ENCODE assay signal across 8 cellular contexts in genomic region chr17:29929544-29930398, GRCh38. TPM values are rescaled to one million over a fixed set of nuclear protein-coding genes. Genes with fewer than 3 reads are reported as not detected.
DNase-seq lines count a peak whose midpoint lies in the region; ATAC-seq and TF ChIP-seq lines count a peak whose summit lies in the region.

A gene with protein sequence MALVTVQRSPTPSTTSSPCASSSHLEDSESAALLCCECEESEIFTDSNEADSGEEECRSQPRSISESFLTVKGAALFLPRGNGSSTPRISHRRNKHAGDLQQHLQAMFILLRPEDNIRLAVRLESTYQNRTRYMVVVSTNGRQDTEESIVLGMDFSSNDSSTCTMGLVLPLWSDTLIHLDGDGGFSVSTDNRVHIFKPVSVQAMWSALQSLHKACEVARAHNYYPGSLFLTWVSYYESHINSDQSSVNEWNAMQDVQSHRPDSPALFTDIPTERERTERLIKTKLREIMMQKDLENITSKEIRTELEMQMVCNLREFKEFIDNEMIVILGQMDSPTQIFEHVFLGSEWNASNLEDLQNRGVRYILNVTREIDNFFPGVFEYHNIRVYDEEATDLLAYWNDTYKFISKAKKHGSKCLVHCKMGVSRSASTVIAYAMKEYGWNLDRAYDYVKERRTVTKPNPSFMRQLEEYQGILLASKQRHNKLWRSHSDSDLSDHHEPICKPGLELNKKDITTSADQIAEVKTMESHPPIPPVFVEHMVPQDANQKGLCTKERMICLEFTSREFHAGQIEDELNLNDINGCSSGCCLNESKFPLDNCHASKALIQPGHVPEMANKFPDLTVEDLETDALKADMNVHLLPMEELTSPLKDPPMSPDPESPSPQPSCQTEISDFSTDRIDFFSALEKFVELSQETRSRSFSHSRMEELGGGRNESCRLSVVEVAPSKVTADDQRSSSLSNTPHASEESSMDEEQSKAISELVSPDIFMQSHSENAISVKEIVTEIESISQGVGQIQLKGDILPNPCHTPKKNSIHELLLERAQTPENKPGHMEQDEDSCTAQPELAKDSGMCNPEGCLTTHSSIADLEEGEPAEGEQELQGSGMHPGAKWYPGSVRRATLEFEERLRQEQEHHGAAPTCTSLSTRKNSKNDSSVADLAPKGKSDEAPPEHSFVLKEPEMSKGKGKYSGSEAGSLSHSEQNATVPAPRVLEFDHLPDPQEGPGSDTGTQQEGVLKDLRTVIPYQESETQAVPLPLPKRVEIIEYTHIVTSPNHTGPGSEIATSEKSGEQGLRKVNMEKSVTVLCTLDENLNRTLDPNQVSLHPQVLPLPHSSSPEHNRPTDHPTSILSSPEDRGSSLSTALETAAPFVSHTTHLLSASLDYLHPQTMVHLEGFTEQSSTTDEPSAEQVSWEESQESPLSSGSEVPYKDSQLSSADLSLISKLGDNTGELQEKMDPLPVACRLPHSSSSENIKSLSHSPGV (N-terminal part only) (minus strand): TSS chr17:29930228. CDS start chr17:29930000, 228 bp downstream.

- H3K4me3 ChIP-seq in HAP-1 = peak within 1 kb of the TSS; percentile 76
- H3K4me3 ChIP-seq in NB4 (ENCODE audit: low read depth, low read length) = peak within 1 kb of the TSS; percentile 81
- H3K4me3 ChIP-seq in gastroesophageal sphincter = peak within 1 kb of the TSS; percentile 88 to 94

- TF ChIP-seq EP300 in gastroesophageal sphincter (IDR thresholded peaks at IDR 0.05) = no peak

- H3K27me3 ChIP-seq in HAP-1 (ENCODE audit: low read depth) = no peaks in the 10 kb centered on the region
- no peaks in the 10 kb centered on the region for H3K27me3 ChIP-seq in gastroesophageal sphincter

- in situ Hi-C loops in HAP-1 (cut with MboI; ENCODE audit: low sequenced_read_pairs) (loop anchor here (5.0 to 25.0 kb wide), 2 partner anchors 112 to 317 kb away; partner anchors contain the start of gene CORO6), SK-MEL-5 (cut with HindIII; ENCODE audit: low pct_unique_long_range_greater_than_20kb, low sequenced_read_pairs) (no loop called here)

- peak; percentile 91 for ATAC-seq in gastroesophageal sphincter

- H3K9me3 ChIP-seq in HAP-1 (no peaks in the 10 kb centered on the region), gastroesophageal sphincter (no peaks in the 10 kb centered on the region)

- H3K36me3 ChIP-seq in HAP-1 (replicated peaks) (no peaks in the 10 kb centered on the region), gastroesophageal sphincter (no peaks in the 10 kb centered on the region)

- DNase-seq in ELF-1 (ENCODE audit: low read depth, low spot score) (peak; percentile 86), HAP-1 (ENCODE audit: low spot score in 2 of 2) (peak; percentile 88 to 94), NB4 (ENCODE audit: low read depth) (peak; percentile 97), SK-MEL-5 (ENCODE audit: low read depth, low spot score) (peak; percentile 91), nucleus accumbens (lab: John Stamatoyannopoulos, UW) (peak in 55 of 56 donors; percentile 10 to 93 (median 81)), superior temporal gyrus (ENCODE audit: extremely low spot score) (peak; percentile 90)
- DNase-seq in activated naive CD4-positive, alpha-beta T cell (lab: John Stamatoyannopoulos, UW) = peak; percentile 59 to 84 (median 69)

- WGBS in gastroesophageal sphincter (ENCODE audit: low coverage in 1 of 2), 2 donors = 0% methylated on average over 8 to 15 of the region's 71 CpGs

- TF ChIP-seq POLR2A in NB4 (IDR thresholded peaks at IDR 0.05; ENCODE audit: extremely low read depth, insufficient read length) = peak; percentile 62
- peak; percentile 18 to 40 for TF ChIP-seq POLR2A in gastroesophageal sphincter (IDR thresholded peaks at IDR 0.05)

- TF ChIP-seq CTCF in NB4 (IDR thresholded peaks at IDR 0.05; ENCODE audit: low read depth, low read length) (no peak), gastroesophageal sphincter (IDR thresholded peaks at IDR 0.05) (peak in 1 of 4 experiments; percentile 27)

- H3K4me1 ChIP-seq in HAP-1 = peaks cover 27% of the 10 kb centered on the region
- H3K4me1 ChIP-seq in gastroesophageal sphincter = peaks cover 2 to 35% (median 21%) of the 10 kb centered on the region in 3 donors

- peak within 1 kb of the TSS; percentile 82 to 96 (median 94) for H3K27ac ChIP-seq in gastroesophageal sphincter

RNA-seq across cellular contexts. Expression of the gene that starts here (rescaled TPM):
- 15.2 and 18.3 TPM in 2 replicates for total RNA-seq in SK-MEL-5 (2014; rRNA removed; shearing (Covaris generic))
- polyA plus RNA-seq in SK-MEL-5 (2015; cell fraction: cytosol; rRNA removed) = 15.1 and 28.9 TPM in 2 replicates
- polyA plus RNA-seq in SK-MEL-5 (2015; cell fraction: nucleus; rRNA removed) = 22.9 and 23.8 TPM in 2 replicates
- total RNA-seq in gastroesophageal sphincter = 10 to 100 TPM; 16.0 to 39.7 (median 24.9) TPM

Comparison
In these comparisons a context has a peak if more than half of its experiments do, and no peak if none do; other contexts are left out.
1. Peak in every context shown above with its lines: DNase-seq, ATAC-seq, H3K4me3 ChIP-seq and H3K27ac ChIP-seq.